In the genomic region with DNA sequence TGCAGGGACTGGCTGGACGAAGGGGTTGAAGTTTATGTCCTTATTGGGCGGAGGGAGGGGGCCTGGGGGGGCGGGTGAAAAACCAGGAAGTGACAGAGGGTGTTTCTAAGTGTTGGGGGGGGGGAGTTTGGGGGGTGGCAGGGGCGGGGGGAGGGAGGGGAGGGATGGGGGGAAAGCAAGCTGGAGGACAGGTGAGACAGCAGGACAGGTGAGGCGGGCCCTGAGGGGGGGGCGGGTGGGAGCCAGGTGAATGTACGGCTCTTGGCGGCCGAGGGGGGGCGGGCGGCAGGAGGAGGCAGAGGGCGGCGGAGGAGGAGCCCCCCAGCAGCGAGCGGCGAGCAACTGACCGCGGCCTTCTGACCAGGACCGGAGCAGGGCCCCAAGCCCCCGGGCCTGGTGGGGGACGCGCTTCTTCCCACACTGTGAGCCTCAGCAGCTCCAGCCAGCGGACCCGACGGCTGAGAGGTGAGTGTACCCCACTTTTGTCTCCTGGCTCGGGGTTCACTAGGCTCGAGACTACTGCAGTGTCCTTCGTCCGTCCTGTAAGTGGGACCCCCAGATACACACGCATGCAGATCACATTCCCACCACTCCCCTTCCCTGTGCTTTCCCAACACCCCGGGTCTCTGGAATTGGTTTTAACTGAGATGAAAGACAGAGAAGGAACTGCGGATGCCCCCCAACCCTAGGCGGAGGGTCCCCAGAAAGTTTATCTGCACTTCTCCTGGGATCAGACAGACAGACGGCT, we compare ENCODE assay signal across 8 cellular contexts. TPM values are rescaled to one million over a fixed set of nuclear protein-coding genes. Genes with fewer than 3 reads are reported as not detected.
DNase-seq lines count a peak whose midpoint lies in the region; ATAC-seq and TF ChIP-seq lines count a peak whose summit lies in the region.

TSS of gene ZBTB7B (plus strand) at position 324 of the 748 bp plus-strand sequence. CDS start 11,859 bp downstream, outside the sequence.

- CTCF ChIA-PET in BJ (lab: Yijun Ruan, JAX), result interaction anchor here (1.2 to 8.3 kb wide), 2 partner anchors 15 to 30 kb away, joined by 3 to 74 read pairs; no protein-coding TSS in a partner anchor

- H3K4me3 ChIP-seq in BJ (ENCODE audit: low read depth, low read length), result peak within 1 kb of the TSS; percentile 94
- H3K4me3 ChIP-seq in RWPE2 (ENCODE audit: severe bottlenecking), result peak within 1 kb of the TSS; percentile 93
- H3K4me3 ChIP-seq in lung, result peak within 1 kb of the TSS; percentile 92
- H3K4me3 ChIP-seq in thoracic aorta, result peak within 1 kb of the TSS; percentile 99

- DNase-seq in BJ (ENCODE audit: low read depth) (no peak), RWPE2 (ENCODE audit: low spot score) (peak; percentile 72), ecto neural progenitor cell (ENCODE audit: low spot score) (peak; percentile 65), lung (ENCODE audit: low spot score) (no peak), thoracic aorta (ENCODE audit: low spot score) (no peak), T1000 (lab: John Stamatoyannopoulos, UW) (no peak), NCI-H2227 (lab: John Stamatoyannopoulos, UW; ENCODE audit: unreplicated experiment) (no peak)

- peaks cover 38% of the 10 kb centered on the region for H3K4me1 ChIP-seq in RWPE2 (ENCODE audit: insufficient read depth, poor library complexity, severe bottlenecking)
- peaks cover 14 to 33% of the 10 kb centered on the region in 2 donors for H3K4me1 ChIP-seq in lung (ENCODE audit: control insufficient read depth in 2 of 2, insufficient read depth in 2 of 2, low read length in 2 of 2)
- H3K4me1 ChIP-seq in thoracic aorta (ENCODE audit: control insufficient read depth in 1 of 2, low read depth in 2 of 2), result peaks cover 48 to 54% of the 10 kb centered on the region in 2 donors

- ATAC-seq in GM21723 (IDR thresholded peaks at IDR 0.05; ENCODE audit: unreplicated experiment) (peak; percentile 3), RWPE2 (ENCODE audit: low read depth) (peak; percentile 2), lung (ENCODE audit: insufficient read depth, low FRiP score) (peak; percentile 1), thoracic aorta (ENCODE audit: insufficient number of reproducible peaks, low FRiP score, low read depth) (no peak)

- H3K9me3 ChIP-seq in RWPE2 (ENCODE audit: severe bottlenecking) (no peaks in the 10 kb centered on the region), lung (ENCODE audit: control insufficient read depth in 2 of 2, insufficient read depth in 1 of 2, low read length in 1 of 2) (no peaks in the 10 kb centered on the region), thoracic aorta (no peaks in the 10 kb centered on the region)

- TF ChIP-seq CTCF in BJ (IDR thresholded peaks at IDR 0.05; ENCODE audit: insufficient read depth, low read depth, low read length) (no peak), RWPE2 (IDR thresholded peaks at IDR 0.05; ENCODE audit: poor library complexity, severe bottlenecking) (no peak), lung (IDR thresholded peaks at IDR 0.05; ENCODE audit: control extremely low read depth, extremely low read depth) (no peak), thoracic aorta (IDR thresholded peaks at IDR 0.05) (no peak)

- no peaks in the 10 kb centered on the region for H3K27me3 ChIP-seq in BJ (ENCODE audit: control insufficient read depth, insufficient read depth, low read length)
- no peaks in the 10 kb centered on the region for H3K27me3 ChIP-seq in RWPE2 (ENCODE audit: insufficient read depth, poor library complexity, severe bottlenecking)
- no peaks in the 10 kb centered on the region for H3K27me3 ChIP-seq in lung (ENCODE audit: control insufficient read depth, insufficient read depth)
- H3K27me3 ChIP-seq in thoracic aorta (replicated peaks; ENCODE audit: insufficient read depth), result no peaks in the 10 kb centered on the region

- WGBS in lung, 2 donors, result 0% methylated on average over 27 to 32 of the region's 34 CpGs

- H3K27ac ChIP-seq in RWPE2 (ENCODE audit: poor library complexity, severe bottlenecking) (peak within 1 kb of the TSS; percentile 96), lung (ENCODE audit: low read depth in 1 of 2, low read length in 1 of 2) (peak within 1 kb of the TSS; percentile 94 to 97), thoracic aorta (peak within 1 kb of the TSS; percentile 96 to 99)

- POLR2A ChIA-PET in BJ (lab: Charles Lee), result no interaction called here

- H3K36me3 ChIP-seq in BJ (ENCODE audit: control insufficient read depth, insufficient read depth, low read length) (peaks cover 2% of the 10 kb centered on the region; the same call in 1 of the 2 replicates), RWPE2 (ENCODE audit: low read depth) (peaks cover 25% of the 10 kb centered on the region), lung (ENCODE audit: control insufficient read depth in 2 of 2, insufficient read depth in 2 of 2, low read length in 2 of 2) (no peaks in the 10 kb centered on the region), thoracic aorta (no peaks in the 10 kb centered on the region)

RNA-seq across cellular contexts. Expression of gene ZBTB7B, which starts in this region (rescaled TPM):
- polyA plus RNA-seq in BJ (2011; rRNA removed), result 18.1 and 29.4 TPM in 2 replicates
- polyA minus RNA-seq in BJ (2011; rRNA and poly(A)+ RNA removed), result 21.3 and 22.4 TPM in 2 replicates
- total RNA-seq in lung, result 10 to 100 TPM; 41.9 to 83.3 TPM
- 10 to 100 TPM; 52.6 to 57.8 TPM for polyA plus RNA-seq in lung
- 10 to 100 TPM; 35.3 to 66.3 TPM for total RNA-seq in thoracic aorta

Comparison
In these comparisons a context has a peak if more than half of its experiments do, and no peak if none do; other contexts are left out.
1. DNase-seq: peak in RWPE2 (single experiment) and ecto neural progenitor cell (single experiment); none in BJ (single experiment), lung (single experiment), thoracic aorta (single experiment), T1000 (single experiment) and NCI-H2227 (single experiment).
2. Peak in every context shown above with its lines, with median percentiles within 50 percentile points of each other: H3K4me3 ChIP-seq and H3K27ac ChIP-seq.